ENCODE assay signal across 13 cellular contexts in the genomic region with DNA sequence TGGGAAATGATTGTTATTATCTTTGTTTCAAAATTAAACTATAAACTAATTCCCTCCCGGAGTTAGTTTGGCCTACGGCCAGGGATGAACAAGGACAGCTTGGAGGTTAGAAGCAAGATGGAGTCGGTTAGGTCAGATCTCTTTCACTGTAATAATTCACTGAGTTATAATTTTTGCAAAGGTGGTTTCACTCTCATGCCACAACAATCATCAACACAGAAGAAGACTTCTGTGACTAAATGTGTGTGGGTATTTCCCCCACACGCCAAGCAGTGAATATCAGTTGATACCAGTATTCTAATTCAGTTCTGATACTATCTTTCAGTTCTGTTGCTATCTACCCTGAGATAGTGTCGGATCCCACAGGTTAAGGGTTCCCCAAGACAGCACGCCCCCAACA.
DNase-seq lines count a peak whose midpoint lies in the region; ATAC-seq and TF ChIP-seq lines count a peak whose summit lies in the region.
"Had no signal": no experiment of that assay in that cellular context is flagged by ENCODE, and none has a peak within 500 bp of the region (broad histone marks: within the 10 kb centered on the region; RNA-seq: fewer than 3 reads in every experiment).

No MANE protein-coding gene starts in this region.

- H3K4me1 Mint-ChIP-seq in CD4-positive, alpha-beta T cell (ENCODE audit: low read depth), result peaks cover 43% of the 10 kb centered on the region
- peaks cover 3% of the 10 kb centered on the region for H3K4me1 Mint-ChIP-seq in mesothelial cell of epicardium

- CTCF ChIA-PET in CD4-positive, alpha-beta T cell (lab: Charles Lee), result no interaction called here

- no peak overlapping the region for H3K4me3 Mint-ChIP-seq in CD4-positive, alpha-beta T cell
- no peak overlapping the region for H3K4me3 Mint-ChIP-seq in mesothelial cell of epicardium

- no peaks in the 10 kb centered on the region for H3K9me3 Mint-ChIP-seq in CD4-positive, alpha-beta T cell
- H3K9me3 Mint-ChIP-seq in mesothelial cell of epicardium, result peaks cover 24% of the 10 kb centered on the region

- TF ChIP-seq CTCF in CD4-positive, alpha-beta T cell (IDR thresholded peaks at IDR 0.05), result no peak
- TF ChIP-seq CTCF in right lobe of liver (IDR thresholded peaks at IDR 0.05) (no peak), mesothelial cell of epicardium (IDR thresholded peaks at IDR 0.05; ENCODE audit: unreplicated experiment) (no peak)

- H3K36me3 ChIP-seq in right lobe of liver, result no peaks in the 10 kb centered on the region
- H3K36me3 ChIP-seq: thyroid gland had no signal

- H3K36me3 Mint-ChIP-seq in CD4-positive, alpha-beta T cell (ENCODE audit: low read depth), result no peaks in the 10 kb centered on the region
- peaks cover 3% of the 10 kb centered on the region for H3K36me3 Mint-ChIP-seq in mesothelial cell of epicardium

- no peak overlapping the region for H3K4me3 ChIP-seq in right lobe of liver
- H3K4me3 ChIP-seq: thyroid gland had no signal

- H3K4me1 ChIP-seq in right lobe of liver, result no peaks in the 10 kb centered on the region
- H3K4me1 ChIP-seq: thyroid gland had no signal

- no peak overlapping the region for H3K27ac ChIP-seq in CD4-positive, alpha-beta T cell (ENCODE audit: low read depth, low read length)
- H3K27ac ChIP-seq in right lobe of liver, result no peak overlapping the region
- H3K27ac ChIP-seq: thyroid gland, VCaP had no signal

- no peaks in the 10 kb centered on the region for H3K27me3 Mint-ChIP-seq in CD4-positive, alpha-beta T cell
- peaks cover 2% of the 10 kb centered on the region for H3K27me3 Mint-ChIP-seq in mesothelial cell of epicardium (ENCODE audit: low read depth)

- H3K27me3 ChIP-seq in CD4-positive, alpha-beta T cell (ENCODE audit: control insufficient read depth, insufficient read depth, low read length), result no peaks in the 10 kb centered on the region
- H3K27me3 ChIP-seq in right lobe of liver, result no peaks in the 10 kb centered on the region
- H3K27me3 ChIP-seq: thyroid gland had no signal

- intact Hi-C loops in CD4-positive, alpha-beta T cell (cut with DNase I, micrococcal nuclease), result loop anchor here in 1 of 2 experiments (10.0 kb wide), 1 partner anchor 137 kb away; no protein-coding TSS in a partner anchor
- intact Hi-C loops in right lobe of liver (cut with DNase I), result no loop called here

- POLR2A ChIA-PET in CD4-positive, alpha-beta T cell (lab: Charles Lee), result no interaction called here

- DNase-seq in CD4-positive, alpha-beta T cell, result no peak
- no peak for DNase-seq in right lobe of liver
- DNase-seq in NCI-H2081 treated with DMSO at 0.1 percent for 48 hours (lab: John Stamatoyannopoulos, UW), result no peak
- no peak for DNase-seq in NCI-H187 (lab: John Stamatoyannopoulos, UW)
- no peak for DNase-seq in mesothelial cell of epicardium (ENCODE audit: low spot score in 2 of 2, unreplicated experiment in 2 of 2)
- DNase-seq: AML-193, aorta, NCI-H1436 treated with DMSO at 0.1 percent for 48 hours, thyroid gland had no signal

- peak overlapping the region; percentile 52 for H3K27ac Mint-ChIP-seq in CD4-positive, alpha-beta T cell
- no peak overlapping the region for H3K27ac Mint-ChIP-seq in mesothelial cell of epicardium

- 62% methylated on average over 6 of the region's 6 CpGs for WGBS in right lobe of liver (ENCODE audit: insufficient coverage, low coverage, low lambda C conversion rate, missing lambda C conversion rate)

- no peak for TF ChIP-seq POLR2A in right lobe of liver (IDR thresholded peaks at IDR 0.05)

- H3K9me3 ChIP-seq in CD4-positive, alpha-beta T cell (ENCODE audit: control insufficient read depth, low read length), result no peaks in the 10 kb centered on the region
- H3K9me3 ChIP-seq in right lobe of liver, result no peaks in the 10 kb centered on the region
- H3K9me3 ChIP-seq: thyroid gland had no signal

- peak; percentile 34 for ATAC-seq in CD4-positive, alpha-beta T cell (ENCODE audit: poor library complexity)
- ATAC-seq in GM18870 (IDR thresholded peaks at IDR 0.05; ENCODE audit: unreplicated experiment), result peak; percentile 71
- ATAC-seq in HG02623 (IDR thresholded peaks at IDR 0.05; ENCODE audit: unreplicated experiment), result peak; percentile 46
- ATAC-seq in HG03520 (IDR thresholded peaks at IDR 0.05; ENCODE audit: unreplicated experiment), result peak; percentile 73
- no peak for ATAC-seq in right lobe of liver

Comparison
In these comparisons a context has a peak if more than half of its experiments do, and no peak if none do; other contexts are left out.
1. ATAC-seq: peak in CD4-positive, alpha-beta T cell (single experiment), GM18870 (single experiment), HG02623 (single experiment) and HG03520 (single experiment); none in right lobe of liver (0 of 4).